In the genomic region with DNA sequence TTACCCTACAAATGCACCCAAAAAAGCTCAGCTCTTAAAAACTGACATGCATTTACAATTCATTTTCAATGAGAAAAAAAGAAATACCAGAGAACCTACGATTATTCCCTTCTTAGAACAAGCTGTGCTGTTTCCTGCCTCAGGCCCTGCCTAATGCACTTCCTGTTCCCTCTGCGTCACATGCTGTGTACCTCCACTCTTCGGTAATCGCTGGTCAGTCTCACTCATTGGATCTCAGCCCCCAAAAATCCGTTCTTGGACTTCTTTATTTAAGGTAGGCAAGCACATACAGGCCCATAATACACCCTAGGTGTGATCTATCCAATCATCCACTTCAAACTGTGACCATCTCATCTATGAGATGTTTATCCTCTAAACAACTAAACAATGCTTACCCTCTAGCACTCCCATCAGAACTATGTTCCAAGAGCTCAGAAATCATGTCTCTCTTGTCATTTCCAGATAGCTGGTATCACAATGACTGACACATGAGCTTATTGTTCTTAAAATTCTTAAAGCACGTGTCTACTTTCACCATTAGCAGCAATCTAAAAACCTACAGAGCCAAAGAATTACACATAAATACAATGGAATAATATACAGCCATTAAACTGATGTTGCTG, we compare ENCODE assay signal across 14 cellular contexts.
DNase-seq lines count a peak whose midpoint lies in the region; ATAC-seq, FAIRE-seq and TF ChIP-seq lines count a peak whose summit lies in the region.
"Had no signal": no experiment of that assay in that cellular context is flagged by ENCODE, and none has a peak within 500 bp of the region (broad histone marks: within the 10 kb centered on the region; RNA-seq: fewer than 3 reads in every experiment).

No MANE protein-coding gene starts in this region.

- H3K36me3 ChIP-seq in right atrium auricular region, result no peaks in the 10 kb centered on the region
- H3K36me3 ChIP-seq: breast epithelium, ovary had no signal

- no peaks in the 10 kb centered on the region for H3K27me3 ChIP-seq in right atrium auricular region
- H3K27me3 ChIP-seq: breast epithelium, ovary had no signal

- no peak for TF ChIP-seq CTCF in VCaP (conservative IDR thresholded peaks at IDR 0.05)
- TF ChIP-seq CTCF in right atrium auricular region (IDR thresholded peaks at IDR 0.05), result no peak

- H3K4me3 ChIP-seq in right atrium auricular region, result no peak overlapping the region
- H3K4me3 ChIP-seq: breast epithelium, ovary had no signal

- no peak for ATAC-seq in HG02763 (IDR thresholded peaks at IDR 0.05; ENCODE audit: unreplicated experiment)

- H3K4me1 ChIP-seq in right atrium auricular region, result peaks cover 0 to 8% of the 10 kb centered on the region in 2 donors
- H3K4me1 ChIP-seq: breast epithelium had no signal

- no peak for TF ChIP-seq POLR2A in GM12892 (IDR thresholded peaks at IDR 0.05; ENCODE audit: low read depth, low read length)

- no peak for FAIRE-seq in GM12892 (lab: Jason Lieb, UNC)

- H3K9me3 ChIP-seq in right atrium auricular region, result no peaks in the 10 kb centered on the region
- H3K9me3 ChIP-seq: breast epithelium, ovary had no signal

- peak in 2 of 3 experiments; percentile 44 to 65 for DNase-seq in NCI-H1417 (lab: John Stamatoyannopoulos, UW)
- DNase-seq in NCI-H1417 treated with DMSO at 0.1 percent for 48 hours (lab: John Stamatoyannopoulos, UW), result no peak
- no peak for DNase-seq in right atrium auricular region (ENCODE audit: low spot score)
- DNase-seq in superior temporal gyrus (ENCODE audit: extremely low spot score), result peak; percentile 24
- no peak for DNase-seq in UCSD-AML1 (lab: John Stamatoyannopoulos, UW; ENCODE audit: unreplicated experiment)
- DNase-seq in GM12892 (ENCODE audit: insufficient read length), result no peak
- DNase-seq: activated CD8-positive, alpha-beta memory T cell treated with anti-CD3 and anti-CD28 coated beads, Interleukin-2, amount 50 U/mL, for 48 hours; NCI-H2107; SW 1271 had no signal

- H3K27ac ChIP-seq in VCaP (peak overlapping the region; percentile 29), right atrium auricular region (peak overlapping the region; percentile 58 to 70)
- H3K27ac ChIP-seq: 22Rv1, ovary had no signal

Comparison
In these comparisons a context has a peak if more than half of its experiments do, and no peak if none do; other contexts are left out.
1. DNase-seq: peak in NCI-H1417 (2 of 3) and superior temporal gyrus (single experiment); none in NCI-H1417 treated with DMSO at 0.1 percent for 48 hours (single experiment), right atrium auricular region (single experiment), UCSD-AML1 (single experiment) and GM12892 (single experiment).